ENCODE assay signal across 9 cellular contexts in the genomic region with DNA sequence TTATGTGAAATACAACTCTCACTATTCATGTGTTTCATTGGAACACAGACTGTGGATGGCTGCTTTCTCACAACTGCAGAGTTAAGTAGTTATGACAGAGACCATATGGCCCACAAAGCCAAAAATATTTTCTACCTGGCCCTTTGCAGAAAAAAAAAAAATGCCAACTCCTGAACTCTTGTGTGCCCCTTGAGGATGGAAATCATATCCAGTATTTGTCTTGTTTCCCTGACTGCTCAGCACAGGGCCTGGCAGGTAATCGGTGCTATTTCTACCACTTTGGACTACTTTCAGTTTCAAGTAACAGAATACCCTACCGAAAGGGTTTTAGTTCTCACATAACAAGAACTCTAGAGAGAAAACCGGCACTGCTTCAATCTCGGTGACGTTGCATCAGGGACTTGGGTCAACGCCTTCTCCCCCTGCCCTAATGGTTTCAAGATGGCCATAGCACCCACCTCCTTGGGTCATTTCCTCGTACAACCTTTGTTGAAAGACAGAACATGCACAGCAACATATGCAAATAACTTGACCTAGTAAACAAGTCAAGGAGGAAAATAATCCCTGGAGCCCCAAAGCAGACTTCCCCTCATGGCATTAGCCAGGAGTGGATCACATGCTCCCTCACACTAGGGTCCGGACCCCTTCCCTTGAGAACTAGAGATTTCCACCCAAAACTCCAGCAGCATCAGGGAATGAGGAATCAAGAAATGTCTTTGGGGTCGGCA. TPM values are rescaled to one million over a fixed set of nuclear protein-coding genes. Genes with fewer than 3 reads are reported as not detected.
A peak's percentile ranks its signal among the peaks of the same experiment; 100 is the strongest.
DNase-seq lines count a peak whose midpoint lies in the region; ATAC-seq and TF ChIP-seq lines count a peak whose summit lies in the region.
"Had no signal": no experiment of that assay in that cellular context is flagged by ENCODE, and none has a peak within 500 bp of the region (broad histone marks: within the 10 kb centered on the region; RNA-seq: fewer than 3 reads in every experiment).

No MANE protein-coding gene starts in this region.

- H3K27me3 Mint-ChIP-seq in activated T-helper 1 cell treated with anti-CD3 and anti-CD28 coated beads, Interleukin-12 subunit alpha, Interleukin-12 subunit beta, Interleukin-2, Interleukin-4 antibody, amounts not matched to agents 30 ng/mL and 10 ng/mL and 1 ng/mL, durations not matched to agents 14 hours and 24 hours and 36 hours (ENCODE audit: insufficient read depth), result no peaks in the 10 kb centered on the region

- H3K27me3 ChIP-seq in foreskin keratinocyte, result no peaks in the 10 kb centered on the region

- DNase-seq in foreskin keratinocyte (no peak), NCI-H526 treated with DMSO at 0.1 percent for 48 hours (lab: John Stamatoyannopoulos, UW) (no peak), NCI-H748 (lab: John Stamatoyannopoulos, UW; ENCODE audit: unreplicated experiment) (no peak)
- no peak for DNase-seq in activated CD4-positive, CD25-positive, alpha-beta regulatory T cell treated with anti-CD3 and anti-CD28 coated beads, Interleukin-2, amount 50 U/mL, for 72 hours
- no peak for DNase-seq in activated T-helper 1 cell treated with anti-CD3 and anti-CD28 coated beads, Interleukin-12 subunit alpha, Interleukin-12 subunit beta, Interleukin-2, Interleukin-4 antibody, amounts not matched to agents 30 ng/mL and 10 ng/mL and 1 ng/mL, durations not matched to agents 14 hours and 24 hours and 36 hours (ENCODE audit: low spot score)
- DNase-seq: stimulated activated CD4-positive, alpha-beta T cell treated with anti-CD3 and anti-CD28 coated beads, Interleukin-1b, Interleukin-23, amount 100 ng/mL, for 48 hours had no signal

- peaks cover 4% of the 10 kb centered on the region for H3K4me1 Mint-ChIP-seq in activated T-helper 1 cell treated with anti-CD3 and anti-CD28 coated beads, Interleukin-12 subunit alpha, Interleukin-12 subunit beta, Interleukin-2, Interleukin-4 antibody, amounts not matched to agents 30 ng/mL and 10 ng/mL and 1 ng/mL, durations not matched to agents 14 hours and 24 hours and 36 hours (ENCODE audit: low read depth)

- H3K4me1 ChIP-seq in foreskin keratinocyte, result peaks cover 28% of the 10 kb centered on the region

- TF ChIP-seq CTCF in foreskin keratinocyte (conservative IDR thresholded peaks at IDR 0.05), result peak; percentile 21

- intact Hi-C loops in activated T-helper 1 cell treated with anti-CD3 and anti-CD28 coated beads, Interleukin-12 subunit alpha, Interleukin-12 subunit beta, Interleukin-2, Interleukin-4 antibody, amounts not matched to agents 30 ng/mL and 10 ng/mL and 1 ng/mL, durations not matched to agents 14 hours and 24 hours and 36 hours (cut with micrococcal nuclease), result no loop called here

- no peaks in the 10 kb centered on the region for H3K36me3 Mint-ChIP-seq in activated T-helper 1 cell treated with anti-CD3 and anti-CD28 coated beads, Interleukin-12 subunit alpha, Interleukin-12 subunit beta, Interleukin-2, Interleukin-4 antibody, amounts not matched to agents 30 ng/mL and 10 ng/mL and 1 ng/mL, durations not matched to agents 14 hours and 24 hours and 36 hours (ENCODE audit: low read depth)

- peak; percentile 70 for ATAC-seq in GM18499 (IDR thresholded peaks at IDR 0.05; ENCODE audit: insufficient read depth, unreplicated experiment)
- peak; percentile 88 for ATAC-seq in GM21528 (IDR thresholded peaks at IDR 0.05; ENCODE audit: low FRiP score, unreplicated experiment)
- ATAC-seq in HG03558 (IDR thresholded peaks at IDR 0.05; ENCODE audit: extremely low read depth, unreplicated experiment), result peak; percentile 86
- no peak for ATAC-seq in foreskin keratinocyte

- H3K9me3 Mint-ChIP-seq in activated T-helper 1 cell treated with anti-CD3 and anti-CD28 coated beads, Interleukin-12 subunit alpha, Interleukin-12 subunit beta, Interleukin-2, Interleukin-4 antibody, amounts not matched to agents 30 ng/mL and 10 ng/mL and 1 ng/mL, durations not matched to agents 14 hours and 24 hours and 36 hours, result no peaks in the 10 kb centered on the region

- H3K4me3 Mint-ChIP-seq in activated T-helper 1 cell treated with anti-CD3 and anti-CD28 coated beads, Interleukin-12 subunit alpha, Interleukin-12 subunit beta, Interleukin-2, Interleukin-4 antibody, amounts not matched to agents 30 ng/mL and 10 ng/mL and 1 ng/mL, durations not matched to agents 14 hours and 24 hours and 36 hours, result no peak overlapping the region

- no peak overlapping the region for H3K27ac ChIP-seq in foreskin keratinocyte

- no peak overlapping the region for H3K27ac Mint-ChIP-seq in activated T-helper 1 cell treated with anti-CD3 and anti-CD28 coated beads, Interleukin-12 subunit alpha, Interleukin-12 subunit beta, Interleukin-2, Interleukin-4 antibody, amounts not matched to agents 30 ng/mL and 10 ng/mL and 1 ng/mL, durations not matched to agents 14 hours and 24 hours and 36 hours

RNA-seq across cellular contexts. Expression of gene GPNMB, which starts 11.8 kb away (rescaled TPM):
- 15.1 and 19.0 TPM in 2 replicates for total RNA-seq in foreskin keratinocyte
- polyA plus RNA-seq in foreskin keratinocyte, result 10.2 and 10.9 TPM in 2 replicates
- 0.83 and 1.2 TPM in 2 replicates for total RNA-seq in activated T-helper 1 cell treated with anti-CD3 and anti-CD28 coated beads, Interleukin-12 subunit alpha, Interleukin-12 subunit beta, Interleukin-2, Interleukin-4 antibody, amounts not matched to agents 30 ng/mL and 10 ng/mL and 1 ng/mL, durations not matched to agents 14 hours and 24 hours and 36 hours

RNA-seq across cellular contexts. Expression of gene NUP42, which starts 52.9 kb away (rescaled TPM):
- 27.8 TPM in 2 replicates for total RNA-seq in foreskin keratinocyte
- polyA plus RNA-seq in foreskin keratinocyte, result 18.3 and 21.3 TPM in 2 replicates
- total RNA-seq in activated T-helper 1 cell treated with anti-CD3 and anti-CD28 coated beads, Interleukin-12 subunit alpha, Interleukin-12 subunit beta, Interleukin-2, Interleukin-4 antibody, amounts not matched to agents 30 ng/mL and 10 ng/mL and 1 ng/mL, durations not matched to agents 14 hours and 24 hours and 36 hours, result 52.7 and 55.2 TPM in 2 replicates
